1 cellular context compared by ENCODE assay signal in the genomic region with DNA sequence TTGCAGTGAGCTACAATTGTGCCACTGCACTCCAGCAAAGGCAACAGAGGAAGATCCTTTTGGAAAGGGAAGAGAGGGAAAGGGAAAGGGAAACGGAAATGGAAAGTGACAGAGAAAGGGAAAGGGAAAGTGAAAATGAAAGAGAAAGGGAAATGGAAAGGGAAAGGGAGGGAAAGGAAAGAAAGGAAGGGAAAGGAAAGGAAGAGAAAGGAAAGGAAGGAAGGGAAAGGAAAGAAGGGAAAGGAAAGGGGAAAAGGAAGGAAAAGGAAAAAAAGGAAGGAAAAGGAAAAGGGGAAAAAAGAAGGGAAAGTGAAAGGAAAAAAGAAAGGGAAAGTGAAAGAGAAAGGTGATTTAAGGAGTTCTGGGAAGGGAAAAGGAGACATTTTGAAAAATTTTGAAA.
A peak's percentile ranks its signal among the peaks of the same experiment; 100 is the strongest.
TF ChIP-seq lines count a peak whose summit lies in the region.

No MANE protein-coding gene starts in this region.

TF ChIP-seq in HepG2, 621 proteins besides CTCF, POLR2A, EP300 and RAD21 (continued from another document):
- TF ChIP-seq, protein P1, sequence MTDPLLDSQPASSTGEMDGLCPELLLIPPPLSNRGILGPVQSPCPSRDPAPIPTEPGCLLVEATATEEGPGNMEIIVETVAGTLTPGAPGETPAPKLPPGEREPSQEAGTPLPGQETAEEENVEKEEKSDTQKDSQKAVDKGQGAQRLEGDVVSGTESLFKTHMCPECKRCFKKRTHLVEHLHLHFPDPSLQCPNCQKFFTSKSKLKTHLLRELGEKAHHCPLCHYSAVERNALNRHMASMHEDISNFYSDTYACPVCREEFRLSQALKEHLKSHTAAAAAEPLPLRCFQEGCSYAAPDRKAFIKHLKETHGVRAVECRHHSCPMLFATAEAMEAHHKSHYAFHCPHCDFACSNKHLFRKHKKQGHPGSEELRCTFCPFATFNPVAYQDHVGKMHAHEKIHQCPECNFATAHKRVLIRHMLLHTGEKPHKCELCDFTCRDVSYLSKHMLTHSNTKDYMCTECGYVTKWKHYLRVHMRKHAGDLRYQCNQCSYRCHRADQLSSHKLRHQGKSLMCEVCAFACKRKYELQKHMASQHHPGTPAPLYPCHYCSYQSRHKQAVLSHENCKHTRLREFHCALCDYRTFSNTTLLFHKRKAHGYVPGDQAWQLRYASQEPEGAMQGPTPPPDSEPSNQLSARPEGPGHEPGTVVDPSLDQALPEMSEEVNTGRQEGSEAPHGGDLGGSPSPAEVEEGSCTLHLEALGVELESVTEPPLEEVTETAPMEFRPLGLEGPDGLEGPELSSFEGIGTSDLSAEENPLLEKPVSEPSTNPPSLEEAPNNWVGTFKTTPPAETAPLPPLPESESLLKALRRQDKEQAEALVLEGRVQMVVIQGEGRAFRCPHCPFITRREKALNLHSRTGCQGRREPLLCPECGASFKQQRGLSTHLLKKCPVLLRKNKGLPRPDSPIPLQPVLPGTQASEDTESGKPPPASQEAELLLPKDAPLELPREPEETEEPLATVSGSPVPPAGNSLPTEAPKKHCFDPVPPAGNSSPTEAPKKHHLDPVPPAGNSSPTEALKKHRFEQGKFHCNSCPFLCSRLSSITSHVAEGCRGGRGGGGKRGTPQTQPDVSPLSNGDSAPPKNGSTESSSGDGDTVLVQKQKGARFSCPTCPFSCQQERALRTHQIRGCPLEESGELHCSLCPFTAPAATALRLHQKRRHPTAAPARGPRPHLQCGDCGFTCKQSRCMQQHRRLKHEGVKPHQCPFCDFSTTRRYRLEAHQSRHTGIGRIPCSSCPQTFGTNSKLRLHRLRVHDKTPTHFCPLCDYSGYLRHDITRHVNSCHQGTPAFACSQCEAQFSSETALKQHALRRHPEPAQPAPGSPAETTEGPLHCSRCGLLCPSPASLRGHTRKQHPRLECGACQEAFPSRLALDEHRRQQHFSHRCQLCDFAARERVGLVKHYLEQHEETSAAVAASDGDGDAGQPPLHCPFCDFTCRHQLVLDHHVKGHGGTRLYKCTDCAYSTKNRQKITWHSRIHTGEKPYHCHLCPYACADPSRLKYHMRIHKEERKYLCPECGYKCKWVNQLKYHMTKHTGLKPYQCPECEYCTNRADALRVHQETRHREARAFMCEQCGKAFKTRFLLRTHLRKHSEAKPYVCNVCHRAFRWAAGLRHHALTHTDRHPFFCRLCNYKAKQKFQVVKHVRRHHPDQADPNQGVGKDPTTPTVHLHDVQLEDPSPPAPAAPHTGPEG (CRISPR knock-in tag; IDR thresholded peaks at IDR 0.05) = no peak
- no peak for TF ChIP-seq ZNF234 (CRISPR knock-in tag; conservative IDR thresholded peaks at IDR 0.05)
- no peak for TF ChIP-seq RFX5 (IDR thresholded peaks at IDR 0.05; ENCODE audit: low read depth, low read length)
- TF ChIP-seq ZKSCAN5 (CRISPR knock-in tag; IDR thresholded peaks at IDR 0.05) = no peak
- TF ChIP-seq JUNB (CRISPR knock-in tag; IDR thresholded peaks at IDR 0.05; ENCODE audit: borderline replicate concordance) = 0 out of 2 replicates have a peak, but pooled peaks have one; percentile 24
- TF ChIP-seq ZNF773 (CRISPR knock-in tag; IDR thresholded peaks at IDR 0.05; ENCODE audit: borderline replicate concordance) = no peak
- TF ChIP-seq KLF12 (CRISPR knock-in tag; IDR thresholded peaks at IDR 0.05; ENCODE audit: borderline replicate concordance) = no peak
- TF ChIP-seq SAP130 (CRISPR knock-in tag; IDR thresholded peaks at IDR 0.05; ENCODE audit: low read depth) = peak; percentile 21; the same call in 1 of the 2 replicates
- 0 out of 2 replicates have a peak, but pooled peaks have one; percentile 72 for TF ChIP-seq ARNT (IDR thresholded peaks at IDR 0.05)
- no peak for TF ChIP-seq KDM3A (CRISPR knock-in tag; IDR thresholded peaks at IDR 0.05; ENCODE audit: low read depth)
- TF ChIP-seq RAD51 (IDR thresholded peaks at IDR 0.05; ENCODE audit: borderline replicate concordance) = no peak
- no peak for TF ChIP-seq ZNF362 (CRISPR knock-in tag; IDR thresholded peaks at IDR 0.05; ENCODE audit: borderline replicate concordance)
- TF ChIP-seq ZNF792 (CRISPR knock-in tag; IDR thresholded peaks at IDR 0.05) = no peak
- TF ChIP-seq, protein P2, sequence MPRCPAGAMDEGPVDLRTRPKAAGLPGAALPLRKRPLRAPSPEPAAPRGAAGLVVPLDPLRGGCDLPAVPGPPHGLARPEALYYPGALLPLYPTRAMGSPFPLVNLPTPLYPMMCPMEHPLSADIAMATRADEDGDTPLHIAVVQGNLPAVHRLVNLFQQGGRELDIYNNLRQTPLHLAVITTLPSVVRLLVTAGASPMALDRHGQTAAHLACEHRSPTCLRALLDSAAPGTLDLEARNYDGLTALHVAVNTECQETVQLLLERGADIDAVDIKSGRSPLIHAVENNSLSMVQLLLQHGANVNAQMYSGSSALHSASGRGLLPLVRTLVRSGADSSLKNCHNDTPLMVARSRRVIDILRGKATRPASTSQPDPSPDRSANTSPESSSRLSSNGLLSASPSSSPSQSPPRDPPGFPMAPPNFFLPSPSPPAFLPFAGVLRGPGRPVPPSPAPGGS (CRISPR knock-in tag; IDR thresholded peaks at IDR 0.05) = no peak
- no peak for TF ChIP-seq ZNF12 (CRISPR knock-in tag; IDR thresholded peaks at IDR 0.05)
- peak; percentile 99 for TF ChIP-seq ZNF512 (CRISPR knock-in tag; IDR thresholded peaks at IDR 0.05)
- 0 out of 2 replicates have a peak, but pooled peaks have one; percentile 42 for TF ChIP-seq NONO (IDR thresholded peaks at IDR 0.05)
- TF ChIP-seq NONO (CRISPR knock-in tag; conservative IDR thresholded peaks at IDR 0.05) = no peak
- TF ChIP-seq IRF1 (CRISPR knock-in tag; IDR thresholded peaks at IDR 0.05; ENCODE audit: low read depth) = 0 out of 2 replicates have a peak, but pooled peaks have one; percentile 83
- no peak for TF ChIP-seq ATAD3A (CRISPR knock-in tag; IDR thresholded peaks at IDR 0.05)
